8 cellular contexts compared by ENCODE assay signal in genomic region chr3:128133273-128133883, GRCh38. TPM values are rescaled to one million over a fixed set of nuclear protein-coding genes. Genes with fewer than 3 reads are reported as not detected.
DNase-seq lines count a peak whose midpoint lies in the region; ATAC-seq, FAIRE-seq and TF ChIP-seq lines count a peak whose summit lies in the region.

No MANE protein-coding gene starts in this region.

- H3K36me3 Mint-ChIP-seq in CD4-positive, alpha-beta memory T cell, result peaks cover 0 to 2% of the 10 kb centered on the region in 2 donors
- H3K36me3 Mint-ChIP-seq in HFFc6 (ENCODE audit: low read depth), result no peaks in the 10 kb centered on the region
- no peaks in the 10 kb centered on the region for H3K36me3 Mint-ChIP-seq in astrocyte (ENCODE audit: low read depth, unreplicated experiment)

- CTCF ChIA-PET in CD4-positive, alpha-beta memory T cell (lab: Charles Lee; ENCODE audit: partially characterized antibody), result interaction anchor here (0.9 to 5.0 kb wide), 22 partner anchors 10 to 558 kb away, joined by 3 to 256 read pairs (median 6); partner anchors contain the start of gene RUVBL1

- H3K9ac ChIP-seq in astrocyte (ENCODE audit: low read length), result no peak overlapping the region

- H3K27me3 Mint-ChIP-seq in CD4-positive, alpha-beta memory T cell, result peaks cover 0 to 5% of the 10 kb centered on the region in 2 donors
- H3K27me3 Mint-ChIP-seq in HFFc6 (ENCODE audit: insufficient read depth), result peaks cover 6% of the 10 kb centered on the region
- H3K27me3 Mint-ChIP-seq in astrocyte (ENCODE audit: low read depth, unreplicated experiment), result peaks cover 19% of the 10 kb centered on the region

- FAIRE-seq in astrocyte (lab: Jason Lieb, UNC), result peak; percentile 29

- DNase-seq in CD4-positive, alpha-beta memory T cell, result peak in 4 of 5 donors; percentile 40 to 57 (median 44)
- DNase-seq in HFFc6 (peak; percentile 53), RKO (ENCODE audit: low spot score) (peak; percentile 52), astrocyte (ENCODE audit: low read depth) (peak; percentile 34), islet precursor cell (peak; percentile 74), upper lobe of right lung (no peak)

- no peaks in the 10 kb centered on the region for H3K27me3 ChIP-seq in CD4-positive, alpha-beta memory T cell (ENCODE audit: insufficient read depth, low read length)
- H3K27me3 ChIP-seq in astrocyte (ENCODE audit: insufficient read depth, low read length) (peaks cover 7% of the 10 kb centered on the region), upper lobe of right lung (no peaks in the 10 kb centered on the region)

- ATAC-seq in upper lobe of right lung, result peak; percentile 85
- no peak for ATAC-seq in GM19324 (IDR thresholded peaks at IDR 0.05; ENCODE audit: low FRiP score, unreplicated experiment)
- no peak for ATAC-seq in HG03520 (IDR thresholded peaks at IDR 0.05; ENCODE audit: unreplicated experiment)

- no peaks in the 10 kb centered on the region for H3K36me3 ChIP-seq in CD4-positive, alpha-beta memory T cell (ENCODE audit: insufficient read depth, low read length)
- H3K36me3 ChIP-seq in astrocyte (ENCODE audit: insufficient read depth, low read length), result no peaks in the 10 kb centered on the region
- H3K36me3 ChIP-seq in upper lobe of right lung, result no peaks in the 10 kb centered on the region

- no peak overlapping the region for H3K27ac ChIP-seq in CD4-positive, alpha-beta memory T cell (ENCODE audit: low read depth, low read length)
- no peak overlapping the region for H3K27ac ChIP-seq in astrocyte (ENCODE audit: low read depth, low read length)
- no peak overlapping the region for H3K27ac ChIP-seq in upper lobe of right lung

- H3K4me2 ChIP-seq in astrocyte (ENCODE audit: low read length), result no peak overlapping the region

- no peak overlapping the region for H3K4me3 Mint-ChIP-seq in CD4-positive, alpha-beta memory T cell
- H3K4me3 Mint-ChIP-seq in HFFc6, result no peak overlapping the region
- H3K4me3 Mint-ChIP-seq in astrocyte (ENCODE audit: unreplicated experiment), result peak overlapping the region; percentile 4

- H3K4me1 ChIP-seq in CD4-positive, alpha-beta memory T cell (ENCODE audit: insufficient read depth, low read length), result no peaks in the 10 kb centered on the region
- no peaks in the 10 kb centered on the region for H3K4me1 ChIP-seq in astrocyte (ENCODE audit: insufficient read depth, low read length)
- no peaks in the 10 kb centered on the region for H3K4me1 ChIP-seq in upper lobe of right lung

- H3K79me2 ChIP-seq in astrocyte (ENCODE audit: insufficient read depth, low read length), result no peaks in the 10 kb centered on the region

- peaks cover 0 to 3% (median 0%) of the 10 kb centered on the region in 8 donors for H3K9me3 Mint-ChIP-seq in CD4-positive, alpha-beta memory T cell
- H3K9me3 Mint-ChIP-seq in HFFc6, result no peaks in the 10 kb centered on the region
- H3K9me3 Mint-ChIP-seq in astrocyte (ENCODE audit: unreplicated experiment), result peaks cover 5% of the 10 kb centered on the region

- intact Hi-C loops in CD4-positive, alpha-beta memory T cell (cut with micrococcal nuclease), result loop anchor here (1.0 kb wide), 2 partner anchors 38 to 57 kb away; no protein-coding TSS in a partner anchor
- intact Hi-C loops in upper lobe of right lung (cut with DNase I), result no loop called here

- H3K9me3 ChIP-seq in CD4-positive, alpha-beta memory T cell (ENCODE audit: control insufficient read depth in 1 of 2, low read length in 2 of 2), result no peaks in the 10 kb centered on the region
- no peaks in the 10 kb centered on the region for H3K9me3 ChIP-seq in astrocyte (ENCODE audit: insufficient read depth, low read depth, low read length)
- H3K9me3 ChIP-seq in upper lobe of right lung, result no peaks in the 10 kb centered on the region

- POLR2A ChIA-PET in CD4-positive, alpha-beta memory T cell (lab: Charles Lee; ENCODE audit: partially characterized antibody), result interaction anchor here (0.7 to 1.4 kb wide), 8 partner anchors 9 to 543 kb away, joined by 3 to 9 read pairs (median 5); partner anchors contain the start of genes RUVBL1 and TPRA1

- peak overlapping the region in 3 of 7 donors; percentile 36 to 62 (median 48) for H3K27ac Mint-ChIP-seq in CD4-positive, alpha-beta memory T cell
- no peak overlapping the region for H3K27ac Mint-ChIP-seq in HFFc6
- no peak overlapping the region for H3K27ac Mint-ChIP-seq in astrocyte (ENCODE audit: unreplicated experiment)

- no peaks in the 10 kb centered on the region for H4K20me1 ChIP-seq in astrocyte (ENCODE audit: insufficient read depth, low read length)

- H2AFZ ChIP-seq in astrocyte (ENCODE audit: low read depth, low read length), result no peak overlapping the region

- TF ChIP-seq CTCF in HFFc6 (IDR thresholded peaks at IDR 0.05), result peak; percentile 79
- TF ChIP-seq CTCF in astrocyte (IDR thresholded peaks at IDR 0.05; ENCODE audit: insufficient read depth, low read depth, low read length), result peak; percentile 86
- peak; percentile 67 for TF ChIP-seq CTCF in upper lobe of right lung (IDR thresholded peaks at IDR 0.05)

- H3K4me1 Mint-ChIP-seq in CD4-positive, alpha-beta memory T cell, result peaks cover 0 to 3% (median 0%) of the 10 kb centered on the region in 4 donors
- H3K4me1 Mint-ChIP-seq in HFFc6 (ENCODE audit: low read depth), result 0 out of 2 replicates have a peak, but pooled peaks cover 4% of the 10 kb centered on the region
- H3K4me1 Mint-ChIP-seq in astrocyte (ENCODE audit: low read depth, unreplicated experiment), result no peaks in the 10 kb centered on the region

- H3K4me3 ChIP-seq in CD4-positive, alpha-beta memory T cell (ENCODE audit: low read length in 2 of 2), result no peak overlapping the region
- H3K4me3 ChIP-seq in astrocyte (ENCODE audit: insufficient read depth, low read depth, low read length) (no peak overlapping the region), upper lobe of right lung (no peak overlapping the region)

RNA-seq across cellular contexts. Expression of gene RUVBL1, which starts 9.8 kb away (rescaled TPM):
- total RNA-seq in CD4-positive, alpha-beta memory T cell, result 10 to 100 TPM; 26.6 to 27.0 TPM
- 10 to 100 TPM; 66.8 to 71.4 TPM for polyA plus RNA-seq in CD4-positive, alpha-beta memory T cell
- 10 to 100 TPM; 61.2 to 75.4 (median 69.2) TPM for total RNA-seq in HFFc6 (2021; fragmentation: NEBNext Ultra II Directional; extraction: Animal tissue kit (Norgen Biotek cat#: 25700))
- total RNA-seq in astrocyte (39.7 and 43.0 TPM in 2 replicates), upper lobe of right lung (17.0 TPM)

RNA-seq across cellular contexts. Expression of gene EEFSEC, which starts 19.9 kb away (rescaled TPM):
- 10 to 100 TPM; 14.0 to 16.4 TPM for total RNA-seq in CD4-positive, alpha-beta memory T cell
- polyA plus RNA-seq in CD4-positive, alpha-beta memory T cell, result 10 to 100 TPM; 17.8 to 24.9 TPM
- total RNA-seq in HFFc6 (2021; fragmentation: NEBNext Ultra II Directional; extraction: Animal tissue kit (Norgen Biotek cat#: 25700)), result 10 to 100 TPM in 4 of 6 experiments, 1 to 10 TPM in 2; 8.2 to 11.6 (median 11.0) TPM
- 6.1 and 6.3 TPM in 2 replicates for total RNA-seq in astrocyte
- total RNA-seq in upper lobe of right lung, result 15.3 TPM
